8 cellular contexts compared by ENCODE assay signal in the genomic region with DNA sequence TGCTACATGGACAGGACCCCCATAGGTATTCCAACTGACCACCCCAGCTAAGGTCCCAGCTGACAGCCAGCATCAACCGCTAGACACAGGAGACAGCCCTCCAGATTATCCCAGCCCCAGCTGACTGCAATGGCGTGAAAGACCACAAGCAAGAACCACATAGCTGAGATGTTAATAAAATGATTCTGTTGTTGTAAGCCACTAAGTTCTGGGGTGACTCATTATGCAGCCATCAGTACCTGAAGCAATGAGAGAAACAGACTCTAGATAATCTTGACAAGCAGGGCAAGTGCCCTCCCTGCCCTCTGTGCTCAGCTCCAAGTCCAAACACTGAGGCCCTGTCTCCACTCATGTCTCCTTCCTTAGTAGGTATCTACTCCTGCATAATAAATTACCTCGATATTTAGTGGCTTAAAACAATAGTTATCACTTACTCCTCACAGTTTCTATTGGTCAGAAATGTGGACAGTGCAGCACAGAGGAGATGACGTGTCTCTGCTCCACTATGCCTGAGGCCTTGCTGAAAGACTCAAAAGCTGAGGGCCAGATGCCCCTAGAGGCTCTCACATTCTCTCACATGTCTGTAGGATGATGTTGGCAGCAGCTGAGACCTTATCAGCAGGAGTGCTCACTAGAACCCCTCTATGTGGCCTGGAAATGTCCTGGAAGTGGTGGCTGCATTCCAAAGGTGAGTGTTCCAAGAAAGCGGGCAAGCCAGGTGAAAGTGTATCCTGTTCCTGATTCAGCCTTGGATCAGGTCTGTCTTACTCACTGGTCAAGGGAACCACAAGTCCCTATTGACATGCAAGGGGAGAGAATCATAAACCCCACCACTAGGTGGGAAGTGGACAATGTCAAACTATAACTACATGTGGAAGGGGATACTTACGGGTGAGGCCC. TPM values are rescaled to one million over a fixed set of nuclear protein-coding genes. Genes with fewer than 3 reads are reported as not detected.
DNase-seq lines count a peak whose midpoint lies in the region; ATAC-seq and TF ChIP-seq lines count a peak whose summit lies in the region.

No MANE protein-coding gene starts in this region.

- peak overlapping the region; percentile 72 for H3K27ac Mint-ChIP-seq in activated naive CD4-positive, alpha-beta T cell treated with anti-CD3 and anti-CD28 coated beads for 36 hours
- peak overlapping the region; percentile 58 for H3K27ac Mint-ChIP-seq in activated T-helper 2 cell treated with anti-CD3 and anti-CD28 coated beads, Interferon-gamma antibody, Interleukin-2, Interleukin-4, amounts not matched to agents 10 μg/mL and 5 μg/mL and 100 μg/mL, durations not matched to agents 14 hours and 24 hours and 36 hours
- no peak overlapping the region for H3K27ac Mint-ChIP-seq in glutamatergic neuron (ENCODE audit: unreplicated experiment)

- H3K27me3 Mint-ChIP-seq in activated naive CD4-positive, alpha-beta T cell treated with anti-CD3 and anti-CD28 coated beads for 36 hours (ENCODE audit: low read depth): no peaks in the 10 kb centered on the region
- no peaks in the 10 kb centered on the region for H3K27me3 Mint-ChIP-seq in activated T-helper 2 cell treated with anti-CD3 and anti-CD28 coated beads, Interferon-gamma antibody, Interleukin-2, Interleukin-4, amounts not matched to agents 10 μg/mL and 5 μg/mL and 100 μg/mL, durations not matched to agents 14 hours and 24 hours and 36 hours (ENCODE audit: low read depth)
- H3K27me3 Mint-ChIP-seq in glutamatergic neuron (ENCODE audit: unreplicated experiment): peaks cover 5% of the 10 kb centered on the region

- H3K27me3 ChIP-seq in thoracic aorta (replicated peaks; ENCODE audit: insufficient read depth): no peaks in the 10 kb centered on the region

- H3K4me3 Mint-ChIP-seq in activated naive CD4-positive, alpha-beta T cell treated with anti-CD3 and anti-CD28 coated beads for 36 hours: no peak overlapping the region
- H3K4me3 Mint-ChIP-seq in activated T-helper 2 cell treated with anti-CD3 and anti-CD28 coated beads, Interferon-gamma antibody, Interleukin-2, Interleukin-4, amounts not matched to agents 10 μg/mL and 5 μg/mL and 100 μg/mL, durations not matched to agents 14 hours and 24 hours and 36 hours (ENCODE audit: low read depth): peak overlapping the region; percentile 69
- H3K4me3 Mint-ChIP-seq in glutamatergic neuron (ENCODE audit: unreplicated experiment): peak overlapping the region; percentile 2

- DNase-seq in activated naive CD4-positive, alpha-beta T cell treated with anti-CD3 and anti-CD28 coated beads for 36 hours: peak; percentile 42
- no peak for DNase-seq in activated naive CD4-positive, alpha-beta T cell (lab: John Stamatoyannopoulos, UW)
- no peak for DNase-seq in activated T-helper 2 cell treated with anti-CD3 and anti-CD28 coated beads, Interferon-gamma antibody, Interleukin-2, Interleukin-4, amounts not matched to agents 10 μg/mL and 5 μg/mL and 100 μg/mL, durations not matched to agents 14 hours and 24 hours and 36 hours (ENCODE audit: low spot score)
- DNase-seq in glutamatergic neuron: no peak
- DNase-seq in thoracic aorta (ENCODE audit: low spot score): no peak
- DNase-seq in NCI-H187 (lab: John Stamatoyannopoulos, UW): no peak
- DNase-seq in NCI-H82 treated with DMSO at 0.1 percent for 48 hours (lab: John Stamatoyannopoulos, UW; ENCODE audit: unreplicated experiment): no peak
- DNase-seq in stimulated activated CD4-positive, alpha-beta T cell treated with anti-CD3 and anti-CD28 coated beads, Interleukin-15, amount 100 ng/mL, for 24 hours: no peak

- TF ChIP-seq CTCF in glutamatergic neuron (IDR thresholded peaks at IDR 0.05; ENCODE audit: partially characterized antibody, unreplicated experiment) (no peak), thoracic aorta (IDR thresholded peaks at IDR 0.05) (no peak)

- CTCF ChIA-PET in activated naive CD4-positive, alpha-beta T cell treated with anti-CD3 and anti-CD28 coated beads for 36 hours (lab: Charles Lee): interaction anchor here (0.6 to 1.0 kb wide), 4 partner anchors 8 to 272 kb away, joined by 3 to 4 read pairs (median 3); no protein-coding TSS in a partner anchor

- no peaks in the 10 kb centered on the region for H3K36me3 ChIP-seq in thoracic aorta

- H3K9me3 ChIP-seq in thoracic aorta: no peaks in the 10 kb centered on the region

- peaks cover 23% of the 10 kb centered on the region for H3K36me3 Mint-ChIP-seq in activated naive CD4-positive, alpha-beta T cell treated with anti-CD3 and anti-CD28 coated beads for 36 hours (ENCODE audit: low read depth)
- H3K36me3 Mint-ChIP-seq in activated T-helper 2 cell treated with anti-CD3 and anti-CD28 coated beads, Interferon-gamma antibody, Interleukin-2, Interleukin-4, amounts not matched to agents 10 μg/mL and 5 μg/mL and 100 μg/mL, durations not matched to agents 14 hours and 24 hours and 36 hours (ENCODE audit: low read depth): peaks cover 66% of the 10 kb centered on the region
- no peaks in the 10 kb centered on the region for H3K36me3 Mint-ChIP-seq in glutamatergic neuron (ENCODE audit: unreplicated experiment)

- no peaks in the 10 kb centered on the region for H3K9me3 Mint-ChIP-seq in activated naive CD4-positive, alpha-beta T cell treated with anti-CD3 and anti-CD28 coated beads for 36 hours
- no peaks in the 10 kb centered on the region for H3K9me3 Mint-ChIP-seq in activated T-helper 2 cell treated with anti-CD3 and anti-CD28 coated beads, Interferon-gamma antibody, Interleukin-2, Interleukin-4, amounts not matched to agents 10 μg/mL and 5 μg/mL and 100 μg/mL, durations not matched to agents 14 hours and 24 hours and 36 hours
- peaks cover 5% of the 10 kb centered on the region for H3K9me3 Mint-ChIP-seq in glutamatergic neuron (ENCODE audit: unreplicated experiment)

- intact Hi-C loops in activated naive CD4-positive, alpha-beta T cell treated with anti-CD3 and anti-CD28 coated beads for 36 hours (cut with micrococcal nuclease): loop anchor here (5.0 to 10.0 kb wide), 3 partner anchors 308 to 1065 kb away; a partner anchor contains a TSS
- intact Hi-C loops in activated T-helper 2 cell treated with anti-CD3 and anti-CD28 coated beads, Interferon-gamma antibody, Interleukin-2, Interleukin-4, amounts not matched to agents 10 μg/mL and 5 μg/mL and 100 μg/mL, durations not matched to agents 14 hours and 24 hours and 36 hours (cut with micrococcal nuclease): loop anchor here (5.0 kb wide), 2 partner anchors 372 to 442 kb away; a partner anchor contains a TSS

- H3K27ac ChIP-seq in thoracic aorta: peak overlapping the region in 1 of 2 donors; percentile 25

- peaks cover 77% of the 10 kb centered on the region for H3K4me1 Mint-ChIP-seq in activated naive CD4-positive, alpha-beta T cell treated with anti-CD3 and anti-CD28 coated beads for 36 hours (ENCODE audit: low read depth)
- H3K4me1 Mint-ChIP-seq in activated T-helper 2 cell treated with anti-CD3 and anti-CD28 coated beads, Interferon-gamma antibody, Interleukin-2, Interleukin-4, amounts not matched to agents 10 μg/mL and 5 μg/mL and 100 μg/mL, durations not matched to agents 14 hours and 24 hours and 36 hours (ENCODE audit: low read depth): peaks cover 63% of the 10 kb centered on the region
- H3K4me1 Mint-ChIP-seq in glutamatergic neuron (ENCODE audit: low read depth, unreplicated experiment): peaks cover 15% of the 10 kb centered on the region

- peak overlapping the region; percentile 99 for H3K4me3 ChIP-seq in thoracic aorta

- no peak for ATAC-seq in thoracic aorta (ENCODE audit: insufficient number of reproducible peaks, low FRiP score, low read depth)

- H3K4me1 ChIP-seq in thoracic aorta (ENCODE audit: control insufficient read depth in 1 of 2, low read depth in 2 of 2): peaks cover 65 to 88% of the 10 kb centered on the region in 2 donors

RNA-seq across cellular contexts. Expression of a gene that starts 2.5 kb away (rescaled TPM):
- 10 to 100 TPM; 70.0 to 75.2 TPM for total RNA-seq in activated naive CD4-positive, alpha-beta T cell treated with anti-CD3 and anti-CD28 coated beads for 36 hours
- total RNA-seq in activated T-helper 2 cell treated with anti-CD3 and anti-CD28 coated beads, Interferon-gamma antibody, Interleukin-2, Interleukin-4, amounts not matched to agents 10 μg/mL and 5 μg/mL and 100 μg/mL, durations not matched to agents 14 hours and 24 hours and 36 hours: 122 TPM in 2 replicates
- total RNA-seq in glutamatergic neuron (ENCODE audit: unreplicated experiment) (45.6 TPM), thoracic aorta (100 to 1,000 TPM; 226 to 244 TPM)
